22 cellular contexts compared by ENCODE assay signal in genomic region chr16:81676571-81677374, GRCh38.
"Had no signal": no experiment of that assay in that cellular context is flagged by ENCODE, and none has a peak within 500 bp of the region (broad histone marks: within the 10 kb centered on the region; RNA-seq: fewer than 3 reads in every experiment).

No MANE protein-coding gene starts in this region.

- ATAC-seq: activated T-cell treated with anti-CD3 and anti-CD28 coated beads, Interleukin-2, amount 50 U/mL, for 4 hours had no signal

- FAIRE-seq: colon, islet of Langerhans had no signal

- H3K27ac Mint-ChIP-seq: progenitor cell of endocrine pancreas; stimulated activated naive CD8-positive, alpha-beta T cell treated with anti-CD3 and anti-CD28 coated beads, Interleukin-15, Interleukin-2, amounts not matched to agents 100 ng/mL and 50 ng/mL, for 24 hours had no signal

- H3K27ac ChIP-seq: VCaP had no signal

- H3K27me3 Mint-ChIP-seq: progenitor cell of endocrine pancreas; stimulated activated naive CD8-positive, alpha-beta T cell treated with anti-CD3 and anti-CD28 coated beads, Interleukin-15, Interleukin-2, amounts not matched to agents 100 ng/mL and 50 ng/mL, for 24 hours had no signal

- DNase-seq: activated CD4-positive, alpha-beta T cell treated with anti-CD3 and anti-CD28 coated beads, Interleukin-2, amount 50 U/mL, for 1 hour; activated CD4-positive, CD25-positive, alpha-beta regulatory T cell treated with anti-CD3 and anti-CD28 coated beads, Interleukin-2, amount 50 U/mL, for 72 hours; activated CD8-positive, alpha-beta memory T cell treated with anti-CD3 and anti-CD28 coated beads, Interleukin-2, amount 50 U/mL, for 4 hours; activated effector memory CD4-positive, alpha-beta T cell treated with Interleukin-2 at 50 U/mL for 16 hours; activated naive CD4-positive, alpha-beta T cell treated with anti-CD3 and anti-CD28 coated beads, Interleukin-2, amount 50 U/mL, for 16 hours; activated T-cell treated with anti-CD3 and anti-CD28 coated beads, Interleukin-2, amount 50 U/mL, for 4 hours; dorsolateral prefrontal cortex; endodermal cell; erythroblast; foreskin melanocyte; glutamatergic neuron; hippocampal formation; stimulated activated CD4-positive, alpha-beta T cell treated with anti-CD3 and anti-CD28 coated beads, Interleukin-2, amount 100 ng/mL, for 24 hours; SW 1271; T-helper 2 cell had no signal

- H3K9me3 Mint-ChIP-seq: activated T-cell treated with anti-CD3 and anti-CD28 coated beads, Interleukin-2, amount 50 U/mL, for 4 hours; endodermal cell; stimulated activated naive CD8-positive, alpha-beta T cell treated with anti-CD3 and anti-CD28 coated beads, Interleukin-15, Interleukin-2, amounts not matched to agents 100 ng/mL and 50 ng/mL, for 24 hours had no signal

- H3K4me1 Mint-ChIP-seq: endodermal cell had no signal

- H3K4me3 ChIP-seq: cardiac muscle cell, dorsolateral prefrontal cortex, lung had no signal

- H3K4me3 Mint-ChIP-seq: activated T-cell treated with anti-CD3 and anti-CD28 coated beads, Interleukin-2, amount 50 U/mL, for 4 hours; endodermal cell; stimulated activated naive CD8-positive, alpha-beta T cell treated with anti-CD3 and anti-CD28 coated beads, Interleukin-15, Interleukin-2, amounts not matched to agents 100 ng/mL and 50 ng/mL, for 24 hours had no signal

- H3K27me3 ChIP-seq: cardiac muscle cell, dorsolateral prefrontal cortex had no signal
